29 cellular contexts compared by ENCODE assay signal in genomic region chr6:165206798-165207197, GRCh38.
"Had no signal": no experiment of that assay in that cellular context is flagged by ENCODE, and none has a peak within 500 bp of the region (broad histone marks: within the 10 kb centered on the region; RNA-seq: fewer than 3 reads in every experiment).

No MANE protein-coding gene starts in this region.

- DNase-seq: activated CD4-positive, alpha-beta memory T cell treated with anti-CD3 and anti-CD28 coated beads, Interleukin-2, amount 10 ng/mL, durations not matched to agents 7 days and 5 days; activated CD4-positive, alpha-beta T cell treated with anti-CD3 and anti-CD28 coated beads for 1 hour; activated CD4-positive, alpha-beta T cell treated with anti-CD3 and anti-CD28 coated beads for 36 hours; activated CD4-positive, alpha-beta T cell treated with anti-CD3 and anti-CD28 coated beads for 48 hours; activated CD4-positive, alpha-beta T cell treated with anti-CD3 and anti-CD28 coated beads, Interleukin-2, amount 10 ng/mL, durations not matched to agents 7 days and 5 days; activated CD4-positive, alpha-beta T cell treated with anti-CD3 and anti-CD28 coated beads, Interleukin-2, amount 50 U/mL, for 48 hours; activated CD4-positive, CD25-positive, alpha-beta regulatory T cell; activated CD8-positive, alpha-beta memory T cell treated with anti-CD3 and anti-CD28 coated beads for 24 hours; activated CD8-positive, alpha-beta memory T cell treated with anti-CD3 and anti-CD28 coated beads, Interleukin-2, amount 10 ng/mL, durations not matched to agents 7 days and 5 days; activated CD8-positive, alpha-beta memory T cell treated with anti-CD3 and anti-CD28 coated beads, Interleukin-2, amount 50 U/mL, for 48 hours; activated CD8-positive, alpha-beta T cell treated with anti-CD3 and anti-CD28 coated beads, Interleukin-2, amount 10 ng/mL, durations not matched to agents 7 days and 5 days; activated effector memory CD4-positive, alpha-beta T cell treated with Interleukin-2 at 50 U/mL for 16 hours; activated gamma-delta T cell; activated naive CD4-positive, alpha-beta T cell treated with anti-CD3 and anti-CD28 coated beads, Interleukin-2, amount 10 ng/mL, durations not matched to agents 7 days and 5 days; activated naive CD4-positive, alpha-beta T cell treated with Interleukin-2 at 50 U/mL for 16 hours; activated naive CD8-positive, alpha-beta T cell treated with anti-CD3 and anti-CD28 coated beads, Interleukin-2, amount 10 ng/mL, durations not matched to agents 7 days and 5 days; activated naive CD8-positive, alpha-beta T cell treated with anti-CD3 and anti-CD28 coated beads, Interleukin-2, amount 50 U/mL, for 24 hours; activated T-cell treated with anti-CD3 and anti-CD28 coated beads, Interleukin-2, amount 50 U/mL, for 24 hours; activated T-cell treated with anti-CD3 and anti-CD28 coated beads, Interleukin-2, amount 50 U/mL, for 48 hours; amygdala; anterior cingulate cortex; T-cell; T-helper 17 cell; T-helper 9 cell had no signal

- H3K27ac ChIP-seq: ascending aorta, cardiac muscle cell, VCaP had no signal

- H3K27me3 ChIP-seq: ascending aorta, cardiac muscle cell had no signal

- H3K4me3 ChIP-seq: ascending aorta, cardiac muscle cell had no signal

- H3K36me3 ChIP-seq: ascending aorta, cardiac muscle cell had no signal

- H3K9me3 ChIP-seq: ascending aorta had no signal

- ATAC-seq: activated CD4-positive, alpha-beta T cell treated with anti-CD3 and anti-CD28 coated beads for 36 hours; activated CD4-positive, CD25-positive, alpha-beta regulatory T cell treated with anti-CD3 and anti-CD28 coated beads, Interleukin-2, amount 50 U/mL, for 24 hours; activated CD8-positive, alpha-beta memory T cell treated with anti-CD3 and anti-CD28 coated beads, Interleukin-2, amount 10 ng/mL, durations not matched to agents 7 days and 5 days; activated CD8-positive, alpha-beta T cell treated with anti-CD3 and anti-CD28 coated beads, Interleukin-2, amount 10 ng/mL, durations not matched to agents 7 days and 5 days; activated naive CD8-positive, alpha-beta T cell treated with anti-CD3 and anti-CD28 coated beads, Interleukin-2, amount 50 U/mL, for 24 hours; T-cell; T-helper 17 cell; WTC11 had no signal

- H3K4me1 ChIP-seq: ascending aorta had no signal
